9 cellular contexts compared by ENCODE assay signal in genomic region chr5:177592905-177593304, GRCh38. TPM values are rescaled to one million over a fixed set of nuclear protein-coding genes. Genes with fewer than 3 reads are reported as not detected.
DNase-seq lines count a peak whose midpoint lies in the region; ATAC-seq, FAIRE-seq and TF ChIP-seq lines count a peak whose summit lies in the region.
"Had no signal": no experiment of that assay in that cellular context is flagged by ENCODE, and none has a peak within 500 bp of the region (broad histone marks: within the 10 kb centered on the region; RNA-seq: fewer than 3 reads in every experiment).

No MANE protein-coding gene starts in this region.

- H3K27me3 Mint-ChIP-seq in HFFc6 (ENCODE audit: insufficient read depth) = peaks cover 27% of the 10 kb centered on the region
- H3K27me3 Mint-ChIP-seq in activated T-helper 17 cell treated with anti-CD3 and anti-CD28 coated beads, Interleukin-2, amount 50 U/mL, for 72 hours = peaks cover 4% of the 10 kb centered on the region

- TF ChIP-seq POLR2A in GM12891 (IDR thresholded peaks at IDR 0.05; ENCODE audit: low read depth, low read length) = no peak

- H3K36me3 Mint-ChIP-seq in HFFc6 (ENCODE audit: low read depth) = peaks cover 38% of the 10 kb centered on the region
- H3K36me3 Mint-ChIP-seq in activated T-helper 17 cell treated with anti-CD3 and anti-CD28 coated beads, Interleukin-2, amount 50 U/mL, for 72 hours (ENCODE audit: low read depth) = peaks cover 50% of the 10 kb centered on the region
- H3K36me3 Mint-ChIP-seq in stimulated activated effector memory CD8-positive, alpha-beta T cell treated with anti-CD3 and anti-CD28 coated beads, Interleukin-12 subunit alpha, Interleukin-12 subunit beta, amount 100 ng/mL, for 72 hours = peaks cover 60% of the 10 kb centered on the region

- peak overlapping the region; percentile 98 for H3K27ac Mint-ChIP-seq in HFFc6
- peak overlapping the region; percentile 89 for H3K27ac Mint-ChIP-seq in activated T-helper 17 cell treated with anti-CD3 and anti-CD28 coated beads, Interleukin-2, amount 50 U/mL, for 72 hours
- peak overlapping the region; percentile 98 for H3K27ac Mint-ChIP-seq in stimulated activated effector memory CD8-positive, alpha-beta T cell treated with anti-CD3 and anti-CD28 coated beads, Interleukin-12 subunit alpha, Interleukin-12 subunit beta, amount 100 ng/mL, for 72 hours

- no peaks in the 10 kb centered on the region for H3K9me3 ChIP-seq in iPS-20b (ENCODE audit: insufficient read depth, low read depth, low read length)

- H3K9ac ChIP-seq in iPS-20b (ENCODE audit: low read depth, low read length) = peak overlapping the region; percentile 89; the same call in 1 of the 2 replicates

- ATAC-seq in activated T-helper 17 cell treated with anti-CD3 and anti-CD28 coated beads, Interleukin-2, amount 50 U/mL, for 72 hours (replicated peaks) = no peak
- no peak for ATAC-seq in stimulated activated effector memory CD8-positive, alpha-beta T cell treated with anti-CD3 and anti-CD28 coated beads, Interleukin-12 subunit alpha, Interleukin-12 subunit beta, amount 100 ng/mL, for 72 hours

- H3K4me3 Mint-ChIP-seq in HFFc6 = peak overlapping the region; percentile 99
- peak overlapping the region; percentile 82 for H3K4me3 Mint-ChIP-seq in activated T-helper 17 cell treated with anti-CD3 and anti-CD28 coated beads, Interleukin-2, amount 50 U/mL, for 72 hours
- peak overlapping the region; percentile 96 for H3K4me3 Mint-ChIP-seq in stimulated activated effector memory CD8-positive, alpha-beta T cell treated with anti-CD3 and anti-CD28 coated beads, Interleukin-12 subunit alpha, Interleukin-12 subunit beta, amount 100 ng/mL, for 72 hours

- no peak overlapping the region for H3K27ac ChIP-seq in iPS-20b (ENCODE audit: low read length)

- DNase-seq in HFFc6 = no peak
- no peak for DNase-seq in stimulated activated effector memory CD8-positive, alpha-beta T cell treated with anti-CD3 and anti-CD28 coated beads, Interleukin-12 subunit alpha, Interleukin-12 subunit beta, amount 100 ng/mL, for 72 hours (ENCODE audit: low spot score in 2 of 2)
- no peak for DNase-seq in H4 (ENCODE audit: low spot score)
- DNase-seq in HUDEP-2 (lab: John Stamatoyannopoulos, UW; ENCODE audit: unreplicated experiment in 76 of 76) = no peak
- DNase-seq in GM12891 (ENCODE audit: insufficient read length, low spot score) = no peak
- no peak for DNase-seq in activated CD4-positive, alpha-beta T cell treated with anti-CD3 and anti-CD28 coated beads, Interleukin-2, amount 50 U/mL, for 4 hours
- DNase-seq: activated CD4-positive, CD25-positive, alpha-beta regulatory T cell treated with anti-CD3 and anti-CD28 coated beads, Interleukin-2, amount 50 U/mL, for 72 hours had no signal

- TF ChIP-seq CTCF in HFFc6 (IDR thresholded peaks at IDR 0.05) = no peak

- peak overlapping the region; percentile 97 for H3K4me3 ChIP-seq in iPS-20b (ENCODE audit: low read length)

- H3K27me3 ChIP-seq in iPS-20b (ENCODE audit: insufficient read depth, low read length) = peaks cover 19% of the 10 kb centered on the region; the same call in 1 of the 2 replicates

- no peaks in the 10 kb centered on the region for H3K4me1 ChIP-seq in iPS-20b (ENCODE audit: insufficient read depth, low read length)

- FAIRE-seq in GM12891 (lab: Jason Lieb, UNC) = no peak

- peaks cover 23% of the 10 kb centered on the region for H3K4me1 Mint-ChIP-seq in HFFc6 (ENCODE audit: low read depth)
- peaks cover 18% of the 10 kb centered on the region for H3K4me1 Mint-ChIP-seq in activated T-helper 17 cell treated with anti-CD3 and anti-CD28 coated beads, Interleukin-2, amount 50 U/mL, for 72 hours
- peaks cover 33% of the 10 kb centered on the region for H3K4me1 Mint-ChIP-seq in stimulated activated effector memory CD8-positive, alpha-beta T cell treated with anti-CD3 and anti-CD28 coated beads, Interleukin-12 subunit alpha, Interleukin-12 subunit beta, amount 100 ng/mL, for 72 hours

- peaks cover 37% of the 10 kb centered on the region for H3K36me3 ChIP-seq in iPS-20b (ENCODE audit: insufficient read depth, low read depth, low read length)

- no peaks in the 10 kb centered on the region for H3K9me3 Mint-ChIP-seq in HFFc6
- no peaks in the 10 kb centered on the region for H3K9me3 Mint-ChIP-seq in activated T-helper 17 cell treated with anti-CD3 and anti-CD28 coated beads, Interleukin-2, amount 50 U/mL, for 72 hours
- no peaks in the 10 kb centered on the region for H3K9me3 Mint-ChIP-seq in stimulated activated effector memory CD8-positive, alpha-beta T cell treated with anti-CD3 and anti-CD28 coated beads, Interleukin-12 subunit alpha, Interleukin-12 subunit beta, amount 100 ng/mL, for 72 hours

TF ChIP-seq in GM12891, 5 proteins besides CTCF, POLR2A, EP300 and RAD21:
- TF ChIP-seq SPI1 (IDR thresholded peaks at IDR 0.05; ENCODE audit: low read depth, low read length) = no peak
- no peak for TF ChIP-seq PAX5 (IDR thresholded peaks at IDR 0.05; ENCODE audit: insufficient read depth, low read length, severe bottlenecking)
- no peak for TF ChIP-seq POLR2AphosphoS5 (IDR thresholded peaks at IDR 0.05; ENCODE audit: low read depth, low read length)
- no peak for TF ChIP-seq TAF1 (IDR thresholded peaks at IDR 0.05; ENCODE audit: low read depth, low read length)
- TF ChIP-seq POU2F2 (IDR thresholded peaks at IDR 0.05; ENCODE audit: low read depth, low read length) = no peak

RNA-seq across cellular contexts. Expression of gene TMED9, which starts 0.9 kb away (rescaled TPM):
- 100 to 1,000 TPM; 350 to 457 (median 354) TPM for total RNA-seq in HFFc6 (2021; fragmentation: NEBNext Ultra II Directional; extraction: Animal tissue kit (Norgen Biotek cat#: 25700))
- 100 to 1,000 TPM in 1 of 2 donors, 10 to 100 TPM in 1; 97.7 to 118 TPM for total RNA-seq in activated T-helper 17 cell treated with anti-CD3 and anti-CD28 coated beads, Interleukin-2, amount 50 U/mL, for 72 hours
- 151 and 191 TPM in 2 replicates for total RNA-seq in H4 (2014; rRNA removed; shearing (Covaris generic))
- polyA plus RNA-seq in GM12891 (2012; ENCODE audit: low read depth, missing spikeins) = 119 TPM

RNA-seq across cellular contexts. Expression of gene B4GALT7, which starts 7.0 kb away (rescaled TPM):
- 10 to 100 TPM; 39.5 to 54.0 (median 42.9) TPM for total RNA-seq in HFFc6 (2021; fragmentation: NEBNext Ultra II Directional; extraction: Animal tissue kit (Norgen Biotek cat#: 25700))
- total RNA-seq in activated T-helper 17 cell treated with anti-CD3 and anti-CD28 coated beads, Interleukin-2, amount 50 U/mL, for 72 hours = 10 to 100 TPM; 11.6 to 14.3 TPM
- total RNA-seq in H4 (2014; rRNA removed; shearing (Covaris generic)) = 35.6 and 40.4 TPM in 2 replicates
- polyA plus RNA-seq in GM12891 (2012; ENCODE audit: low read depth, missing spikeins) = 13.4 TPM

RNA-seq across cellular contexts. Expression of gene FAM193B, which starts 38.5 kb away (rescaled TPM):
- total RNA-seq in HFFc6 (2021; fragmentation: NEBNext Ultra II Directional; extraction: Animal tissue kit (Norgen Biotek cat#: 25700)) = 10 to 100 TPM; 16.1 to 25.6 (median 21.6) TPM
- total RNA-seq in activated T-helper 17 cell treated with anti-CD3 and anti-CD28 coated beads, Interleukin-2, amount 50 U/mL, for 72 hours = 10 to 100 TPM; 67.5 to 72.3 TPM
- 7.5 and 14.5 TPM in 2 replicates for total RNA-seq in H4 (2014; rRNA removed; shearing (Covaris generic))
- polyA plus RNA-seq in GM12891 (2012; ENCODE audit: low read depth, missing spikeins) = 28.6 TPM
